Comparison of ENCODE assay signal across 19 cellular contexts in genomic region chrX:140229187-140229586, GRCh38.
"Had no signal": no experiment of that assay in that cellular context is flagged by ENCODE, and none has a peak within 500 bp of the region (broad histone marks: within the 10 kb centered on the region; RNA-seq: fewer than 3 reads in every experiment).

No MANE protein-coding gene starts in this region.

- H3K27me3 ChIP-seq: ascending aorta, cardiac muscle cell, esophagus squamous epithelium, tibial nerve had no signal

- H3K9me3 ChIP-seq: esophagus squamous epithelium, prostate gland, tibial nerve had no signal

- ATAC-seq: activated CD4-positive, CD25-positive, alpha-beta regulatory T cell treated with anti-CD3 and anti-CD28 coated beads, Interleukin-2, amount 50 U/mL, for 24 hours; activated CD8-positive, alpha-beta T cell treated with anti-CD3 and anti-CD28 coated beads, Interleukin-2, amount 10 ng/mL, durations not matched to agents 7 days and 5 days; left lobe of liver; right cardiac atrium had no signal

- H3K4me1 ChIP-seq: ascending aorta, esophagus squamous epithelium, prostate gland, tibial nerve had no signal

- H3K27me3 Mint-ChIP-seq: activated CD4-positive, alpha-beta T cell treated with anti-CD3 and anti-CD28 coated beads, Interleukin-2, amount 10 ng/mL, durations not matched to agents 7 days and 5 days; stimulated activated naive CD8-positive, alpha-beta T cell treated with anti-CD3 and anti-CD28 coated beads, Interleukin-15, Interleukin-2, amounts not matched to agents 100 ng/mL and 50 ng/mL, for 24 hours had no signal

- DNase-seq: activated CD4-positive, alpha-beta T cell treated with anti-CD3 and anti-CD28 coated beads, Interleukin-2, amount 10 ng/mL, durations not matched to agents 7 days and 5 days; activated CD8-positive, alpha-beta T cell treated with anti-CD3 and anti-CD28 coated beads, Interleukin-2, amount 10 ng/mL, durations not matched to agents 7 days and 5 days; activated effector memory CD4-positive, alpha-beta T cell treated with Interleukin-2 at 50 U/mL for 16 hours; activated naive CD4-positive, alpha-beta T cell treated with anti-CD3 and anti-CD28 coated beads, Interleukin-2, amount 50 U/mL, for 16 hours; activated T-cell treated with anti-CD3 and anti-CD28 coated beads, Interleukin-2, amount 50 U/mL, for 48 hours; dermis blood vessel endothelial cell; effector memory CD4-positive, alpha-beta T cell; esophagus squamous epithelium; midbrain; right cardiac atrium; T1000 had no signal

- H3K9me3 Mint-ChIP-seq: activated CD4-positive, alpha-beta T cell treated with anti-CD3 and anti-CD28 coated beads, Interleukin-2, amount 10 ng/mL, durations not matched to agents 7 days and 5 days; stimulated activated naive CD8-positive, alpha-beta T cell treated with anti-CD3 and anti-CD28 coated beads, Interleukin-15, Interleukin-2, amounts not matched to agents 100 ng/mL and 50 ng/mL, for 24 hours had no signal

- H3K27ac ChIP-seq: ascending aorta, cardiac muscle cell, esophagus squamous epithelium, prostate gland, tibial nerve had no signal

- H3K4me1 Mint-ChIP-seq: activated CD4-positive, alpha-beta T cell treated with anti-CD3 and anti-CD28 coated beads, Interleukin-2, amount 10 ng/mL, durations not matched to agents 7 days and 5 days had no signal

- H3K4me3 Mint-ChIP-seq: activated CD4-positive, alpha-beta T cell treated with anti-CD3 and anti-CD28 coated beads, Interleukin-2, amount 10 ng/mL, durations not matched to agents 7 days and 5 days; activated CD8-positive, alpha-beta T cell treated with anti-CD3 and anti-CD28 coated beads, Interleukin-2, amount 10 ng/mL, durations not matched to agents 7 days and 5 days; stimulated activated naive CD8-positive, alpha-beta T cell treated with anti-CD3 and anti-CD28 coated beads, Interleukin-15, Interleukin-2, amounts not matched to agents 100 ng/mL and 50 ng/mL, for 24 hours had no signal

- H3K4me3 ChIP-seq: ascending aorta, cardiac muscle cell, esophagus squamous epithelium, lung, prostate gland, tibial nerve had no signal

- H3K36me3 ChIP-seq: ascending aorta, cardiac muscle cell, esophagus squamous epithelium, prostate gland, tibial nerve had no signal

- H3K27ac Mint-ChIP-seq: activated CD4-positive, alpha-beta T cell treated with anti-CD3 and anti-CD28 coated beads, Interleukin-2, amount 10 ng/mL, durations not matched to agents 7 days and 5 days; activated CD8-positive, alpha-beta T cell treated with anti-CD3 and anti-CD28 coated beads, Interleukin-2, amount 10 ng/mL, durations not matched to agents 7 days and 5 days; stimulated activated naive CD8-positive, alpha-beta T cell treated with anti-CD3 and anti-CD28 coated beads, Interleukin-15, Interleukin-2, amounts not matched to agents 100 ng/mL and 50 ng/mL, for 24 hours had no signal
